In the genomic region with DNA sequence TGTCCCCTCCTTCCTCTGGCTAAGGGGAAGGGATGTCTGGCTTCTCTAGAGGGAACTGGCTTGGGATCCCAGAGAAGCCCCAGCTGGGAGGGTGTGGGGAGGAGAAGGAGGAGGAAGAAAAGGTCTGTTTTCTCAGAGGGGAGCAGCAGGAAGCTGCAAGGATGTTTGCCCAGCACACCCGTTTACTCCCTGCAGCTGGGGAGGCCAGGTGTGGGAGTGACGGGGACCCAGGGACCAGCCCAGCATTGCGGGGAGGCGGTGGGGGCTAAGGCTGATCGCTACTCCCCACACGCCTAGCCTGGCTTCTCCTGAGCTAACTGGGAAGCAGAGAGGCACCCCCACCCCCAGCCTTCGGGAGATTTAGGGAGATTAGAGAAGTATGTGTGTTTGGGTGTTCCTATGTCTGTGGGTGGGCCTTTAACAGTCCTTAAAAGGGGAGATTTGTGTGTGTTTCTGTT, we compare ENCODE assay signal across 10 cellular contexts. TPM values are rescaled to one million over a fixed set of nuclear protein-coding genes. Genes with fewer than 3 reads are reported as not detected.
DNase-seq lines count a peak whose midpoint lies in the region; ATAC-seq and TF ChIP-seq lines count a peak whose summit lies in the region.
"Had no signal": no experiment of that assay in that cellular context is flagged by ENCODE, and none has a peak within 500 bp of the region (broad histone marks: within the 10 kb centered on the region; RNA-seq: fewer than 3 reads in every experiment).

No MANE protein-coding gene starts in this region.

- no peak overlapping the region for H3K27ac Mint-ChIP-seq in activated naive CD4-positive, alpha-beta T cell treated with anti-CD3 and anti-CD28 coated beads for 36 hours
- H3K27ac Mint-ChIP-seq in immature natural killer cell = no peak overlapping the region
- H3K27ac Mint-ChIP-seq: stimulated activated naive CD8-positive, alpha-beta T cell treated with anti-CD3 and anti-CD28 coated beads, Interleukin-15, Interleukin-2, amounts not matched to agents 100 ng/mL and 50 ng/mL, for 24 hours had no signal

- H3K27me3 ChIP-seq in GM23248 (replicated peaks; ENCODE audit: insufficient read depth) = no peaks in the 10 kb centered on the region
- peaks cover 0 to 25% (median 3%) of the 10 kb centered on the region in 3 donors for H3K27me3 ChIP-seq in sigmoid colon

- peaks cover 62% of the 10 kb centered on the region for H3F3A ChIP-seq in GM23248 (ENCODE audit: insufficient read depth)

- H3K4me1 ChIP-seq in GM23248 (ENCODE audit: insufficient read depth) (peaks cover 44% of the 10 kb centered on the region), sigmoid colon (peaks cover 0 to 43% (median 31%) of the 10 kb centered on the region in 4 donors)

- intact Hi-C loops in sigmoid colon (cut with DNase I) = no loop called here
- intact Hi-C loops in activated naive CD4-positive, alpha-beta T cell treated with anti-CD3 and anti-CD28 coated beads for 36 hours (cut with micrococcal nuclease) = no loop called here

- TF ChIP-seq EP300 in sigmoid colon (IDR thresholded peaks at IDR 0.05) = no peak

- H3K9me2 ChIP-seq in GM23248 (ENCODE audit: insufficient read depth) = no peaks in the 10 kb centered on the region

- CTCF ChIA-PET in activated naive CD4-positive, alpha-beta T cell treated with anti-CD3 and anti-CD28 coated beads for 36 hours (lab: Charles Lee) = interaction anchor here (1.2 kb wide), 1 partner anchor 28 kb away, joined by 3 read pairs; no protein-coding TSS in a partner anchor

- H2AFZ ChIP-seq in GM23248 = no peak overlapping the region

- TF ChIP-seq CTCF in foreskin fibroblast (IDR thresholded peaks at IDR 0.05; ENCODE audit: low read depth, low read length) (no peak), sigmoid colon (IDR thresholded peaks at IDR 0.05) (no peak)

- H3K4me3 ChIP-seq in GM23248 = peak overlapping the region; percentile 92
- peak overlapping the region; percentile 88 to 98 for H3K4me3 ChIP-seq in foreskin fibroblast (ENCODE audit: low read depth in 1 of 2, low read length in 2 of 2)
- H3K4me3 ChIP-seq in sigmoid colon = no peak overlapping the region

- in situ Hi-C loops in GM23248 (cut with MboI) = no loop called here

- peaks cover 90% of the 10 kb centered on the region for H3K79me2 ChIP-seq in GM23248 (ENCODE audit: insufficient read depth)

- peak; percentile 49 for DNase-seq in GM23248
- DNase-seq in RPMI7951 (ENCODE audit: low read depth) = peak; percentile 29
- peak in 1 of 2 donors; percentile 37 for DNase-seq in foreskin fibroblast
- DNase-seq in sigmoid colon = peak; percentile 75
- DNase-seq in activated naive CD4-positive, alpha-beta T cell treated with anti-CD3 and anti-CD28 coated beads for 36 hours = no peak
- no peak for DNase-seq in immature natural killer cell
- DNase-seq in germinal center (ENCODE audit: low spot score) = no peak

- peaks cover 24% of the 10 kb centered on the region for H3K27me3 Mint-ChIP-seq in activated naive CD4-positive, alpha-beta T cell treated with anti-CD3 and anti-CD28 coated beads for 36 hours (ENCODE audit: low read depth)
- peaks cover 18 to 28% (median 19%) of the 10 kb centered on the region in 3 donors for H3K27me3 Mint-ChIP-seq in immature natural killer cell (ENCODE audit: low read depth in 3 of 3)

- H4K20me1 ChIP-seq in GM23248 (ENCODE audit: insufficient read depth) = no peaks in the 10 kb centered on the region

- H3K36me3 ChIP-seq in GM23248 (ENCODE audit: low read depth) = no peaks in the 10 kb centered on the region
- H3K36me3 ChIP-seq in sigmoid colon = no peaks in the 10 kb centered on the region

- 6 to 8% methylated on average over 7 of the region's 7 CpGs for WGBS in GM23248 (ENCODE audit: low coverage in 1 of 2, low lambda C conversion rate in 2 of 2, missing lambda C conversion rate in 2 of 2), 2 experiments
- WGBS in sigmoid colon, 2 donors = 4 to 8% methylated on average over 7 of the region's 7 CpGs

- no peaks in the 10 kb centered on the region for H3K36me3 Mint-ChIP-seq in activated naive CD4-positive, alpha-beta T cell treated with anti-CD3 and anti-CD28 coated beads for 36 hours (ENCODE audit: low read depth)
- no peaks in the 10 kb centered on the region for H3K36me3 Mint-ChIP-seq in immature natural killer cell

- peak overlapping the region; percentile 97 for H3K4me2 ChIP-seq in GM23248 (ENCODE audit: unreplicated experiment)

- no peaks in the 10 kb centered on the region for H3K9me3 Mint-ChIP-seq in activated naive CD4-positive, alpha-beta T cell treated with anti-CD3 and anti-CD28 coated beads for 36 hours
- H3K9me3 Mint-ChIP-seq in immature natural killer cell = peaks cover 0 to 3% (median 0%) of the 10 kb centered on the region in 6 donors
- H3K9me3 Mint-ChIP-seq: stimulated activated naive CD8-positive, alpha-beta T cell treated with anti-CD3 and anti-CD28 coated beads, Interleukin-15, Interleukin-2, amounts not matched to agents 100 ng/mL and 50 ng/mL, for 24 hours had no signal

- H3K9me3 ChIP-seq in GM23248 (ENCODE audit: low read depth) = no peaks in the 10 kb centered on the region
- no peaks in the 10 kb centered on the region for H3K9me3 ChIP-seq in sigmoid colon

- H3K4me3 Mint-ChIP-seq in activated naive CD4-positive, alpha-beta T cell treated with anti-CD3 and anti-CD28 coated beads for 36 hours = no peak overlapping the region
- H3K4me3 Mint-ChIP-seq in immature natural killer cell = no peak overlapping the region
- H3K4me3 Mint-ChIP-seq: stimulated activated naive CD8-positive, alpha-beta T cell treated with anti-CD3 and anti-CD28 coated beads, Interleukin-15, Interleukin-2, amounts not matched to agents 100 ng/mL and 50 ng/mL, for 24 hours had no signal

- H3K27ac ChIP-seq in GM23248 (peak overlapping the region; percentile 77), sigmoid colon (peak overlapping the region; percentile 44 to 77 (median 67))

- peaks cover 3% of the 10 kb centered on the region for H3K4me1 Mint-ChIP-seq in activated naive CD4-positive, alpha-beta T cell treated with anti-CD3 and anti-CD28 coated beads for 36 hours (ENCODE audit: low read depth)
- H3K4me1 Mint-ChIP-seq in immature natural killer cell = peaks cover 0 to 6% of the 10 kb centered on the region in 2 donors

- peak overlapping the region; percentile 91 for H3K9ac ChIP-seq in GM23248

- TF ChIP-seq POLR2A in sigmoid colon (IDR thresholded peaks at IDR 0.05) = peak in 1 of 2 donors; percentile 25

- ATAC-seq in HG03135 (IDR thresholded peaks at IDR 0.05; ENCODE audit: unreplicated experiment) = no peak

RNA-seq across cellular contexts. Expression of a gene that starts 3.9 kb away (rescaled TPM):
- 29.6 and 37.7 TPM in 2 replicates for total RNA-seq in GM23248 (2014; rRNA removed; shearing (Covaris generic))
- polyA plus RNA-seq in GM23248 (2016; fragmentation: Nextera tagmentation; extraction: Ambion mirVana) = 146 and 151 TPM in 2 replicates
- 11.1 and 11.3 TPM in 2 replicates for total RNA-seq in RPMI7951 (2014; rRNA removed; shearing (Covaris generic))
- 1 to 10 TPM in 3 of 4 donors, under 1 TPM in 1; 0.66 to 7.2 (median 2.6) TPM for total RNA-seq in sigmoid colon
- polyA plus RNA-seq in sigmoid colon = 10 to 100 TPM; 43.2 to 63.1 (median 44.7) TPM
- under 1 TPM; 0.12 TPM for total RNA-seq in activated naive CD4-positive, alpha-beta T cell treated with anti-CD3 and anti-CD28 coated beads for 36 hours
- polyA plus RNA-seq in immature natural killer cell = not detected
- polyA plus RNA-seq: keratinocyte had no signal

Comparison
In these comparisons a context has a peak if more than half of its experiments do, and no peak if none do; other contexts are left out.
1. DNase-seq: peak in GM23248 (single experiment), RPMI7951 (single experiment) and sigmoid colon (single experiment); none in activated naive CD4-positive, alpha-beta T cell treated with anti-CD3 and anti-CD28 coated beads for 36 hours (single experiment), immature natural killer cell (0 of 3) and germinal center (single experiment).
2. H3K4me3 ChIP-seq: peak in GM23248 (single experiment) and foreskin fibroblast (2 of 2); none in sigmoid colon (0 of 4).